In the genomic region with DNA sequence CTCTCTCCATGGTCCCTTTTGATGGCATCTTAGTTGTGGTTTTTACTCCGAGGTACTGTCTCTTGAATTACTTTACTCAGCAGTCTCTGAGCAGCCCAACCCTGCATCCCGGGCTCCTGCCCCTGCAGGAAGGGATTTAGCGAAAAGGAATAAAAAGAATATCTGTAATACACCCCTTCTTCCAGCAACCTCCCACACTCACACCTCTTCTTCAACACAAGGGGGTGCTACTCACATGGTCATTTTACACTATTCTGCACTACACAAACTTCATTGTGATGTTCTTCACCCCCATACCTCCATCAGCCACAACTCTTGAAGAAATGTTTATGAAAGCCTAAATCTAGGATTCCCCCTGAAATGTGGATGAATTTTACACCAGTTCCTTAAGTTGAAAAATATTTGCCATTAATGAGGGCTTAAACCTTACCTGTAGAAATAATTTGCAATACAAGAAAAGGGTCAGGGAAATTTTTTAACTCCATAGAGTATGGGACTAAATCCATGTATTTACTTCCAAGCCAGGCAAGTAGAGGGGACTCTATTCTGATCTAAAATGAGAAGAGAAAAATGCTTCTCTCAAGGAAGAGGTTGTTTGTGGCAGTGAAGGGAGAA, we compare ENCODE assay signal across 9 cellular contexts. TPM values are rescaled to one million over a fixed set of nuclear protein-coding genes. Genes with fewer than 3 reads are reported as not detected.
DNase-seq lines count a peak whose midpoint lies in the region; ATAC-seq and TF ChIP-seq lines count a peak whose summit lies in the region.
"Had no signal": no experiment of that assay in that cellular context is flagged by ENCODE, and none has a peak within 500 bp of the region (broad histone marks: within the 10 kb centered on the region; RNA-seq: fewer than 3 reads in every experiment).

No MANE protein-coding gene starts in this region.

- H3K27ac ChIP-seq in foreskin keratinocyte (no peak overlapping the region), osteoblast (ENCODE audit: low read depth, low read length) (peak overlapping the region; percentile 4)

- H3K4me1 ChIP-seq in foreskin keratinocyte (peaks cover 20% of the 10 kb centered on the region), osteoblast (ENCODE audit: insufficient read depth, low read length) (peaks cover 18% of the 10 kb centered on the region)

- ATAC-seq in GM18873 (IDR thresholded peaks at IDR 0.05; ENCODE audit: low FRiP score, unreplicated experiment), result peak; percentile 78
- peak; percentile 64 for ATAC-seq in HG03097 (IDR thresholded peaks at IDR 0.05; ENCODE audit: low FRiP score, unreplicated experiment)
- peak; percentile 80 for ATAC-seq in foreskin keratinocyte
- no peak for ATAC-seq in HG03565 (IDR thresholded peaks at IDR 0.05; ENCODE audit: unreplicated experiment)

- no peaks in the 10 kb centered on the region for H3K27me3 ChIP-seq in foreskin keratinocyte
- H3K27me3 ChIP-seq in osteoblast (ENCODE audit: insufficient read depth, low read length), result peaks cover 4% of the 10 kb centered on the region

- H3K9me3 ChIP-seq in osteoblast (ENCODE audit: low read depth, low read length), result no peaks in the 10 kb centered on the region

- peak overlapping the region; percentile 86 for H2AFZ ChIP-seq in osteoblast (ENCODE audit: low read length)

- H4K20me1 ChIP-seq in osteoblast (ENCODE audit: insufficient read depth, low read length), result no peaks in the 10 kb centered on the region

- H3K4me2 ChIP-seq in osteoblast (ENCODE audit: insufficient read depth, low read length), result peak overlapping the region; percentile 47

- DNase-seq in COR-L47 (lab: John Stamatoyannopoulos, UW) (peak; percentile 16), NCI-H345 (lab: John Stamatoyannopoulos, UW) (peak; percentile 57), activated T-cell treated with anti-CD3 and anti-CD28 coated beads for 1 hour (ENCODE audit: low read depth) (peak; percentile 4), foreskin keratinocyte (peak; percentile 22 to 53), osteoblast (ENCODE audit: insufficient read length, low spot score, missing footprints) (peak; percentile 85)

- TF ChIP-seq CTCF in foreskin keratinocyte (conservative IDR thresholded peaks at IDR 0.05) (peak; percentile 85), osteoblast (IDR thresholded peaks at IDR 0.05; ENCODE audit: extremely low read depth, low read depth, low read length) (peak; percentile 87)

- no peaks in the 10 kb centered on the region for H3K36me3 ChIP-seq in osteoblast (ENCODE audit: insufficient read depth, low read length)

- no peaks in the 10 kb centered on the region for H3K79me2 ChIP-seq in osteoblast (ENCODE audit: insufficient read depth, low read length)

- no peak overlapping the region for H3K4me3 ChIP-seq in osteoblast (ENCODE audit: insufficient read depth, low read length)

RNA-seq across cellular contexts. Expression of a gene that starts 26.0 kb away (rescaled TPM):
- not detected in 2 replicates for total RNA-seq in foreskin keratinocyte
- not detected in 2 replicates for polyA plus RNA-seq in foreskin keratinocyte
- total RNA-seq in osteoblast, result not detected in 2 replicates
- polyA plus RNA-seq: thymus had no signal

RNA-seq across cellular contexts. Expression of a gene that starts 58.8 kb away (rescaled TPM):
- total RNA-seq in foreskin keratinocyte (54.3 and 63.2 TPM in 2 replicates), osteoblast (81.3 and 84.3 TPM in 2 replicates)
- 20.4 and 22.0 TPM in 2 replicates for polyA plus RNA-seq in foreskin keratinocyte

Comparison
In these comparisons a context has a peak if more than half of its experiments do, and no peak if none do; other contexts are left out.
1. DNase-seq: peak in every context shown above with its lines; median percentile 85 in osteoblast; 57 in NCI-H345; 38 in foreskin keratinocyte; 16 in COR-L47; 4 in activated T-cell treated with anti-CD3 and anti-CD28 coated beads for 1 hour.